Comparison of ENCODE assay signal across 11 cellular contexts in genomic region chrX:154384284-154384892, GRCh38. TPM values are rescaled to one million over a fixed set of nuclear protein-coding genes. Genes with fewer than 3 reads are reported as not detected.
DNase-seq lines count a peak whose midpoint lies in the region; ATAC-seq and TF ChIP-seq lines count a peak whose summit lies in the region.
"Had no signal": no experiment of that assay in that cellular context is flagged by ENCODE, and none has a peak within 500 bp of the region (broad histone marks: within the 10 kb centered on the region; RNA-seq: fewer than 3 reads in every experiment).

No MANE protein-coding gene starts in this region.

- WGBS in esophagus muscularis mucosa = 59% methylated on average over 8 of the region's 8 CpGs

- no peak for TF ChIP-seq EP300 in esophagus muscularis mucosa (IDR thresholded peaks at IDR 0.05)

- no peak overlapping the region for H3K4me3 ChIP-seq in DND-41 (ENCODE audit: low read depth in 1 of 2, low read length in 2 of 2)
- no peak overlapping the region for H3K4me3 ChIP-seq in esophagus muscularis mucosa

- no peak for DNase-seq in DND-41
- DNase-seq in M059J (ENCODE audit: low read depth) = peak; percentile 49
- no peak for DNase-seq in esophagus muscularis mucosa (ENCODE audit: extremely low spot score)
- peak; percentile 78 for DNase-seq in posterior vena cava (ENCODE audit: low spot score)
- no peak for DNase-seq in ureter (ENCODE audit: low spot score)
- DNase-seq in OCI-M1 (lab: John Stamatoyannopoulos, UW) = no peak
- no peak for DNase-seq in NCI-H128 (lab: John Stamatoyannopoulos, UW; ENCODE audit: unreplicated experiment)
- DNase-seq: activated T-cell treated with anti-CD3 and anti-CD28 coated beads, Interleukin-2, amount 50 U/mL, for 72 hours; NCI-H524 treated with DMSO at 0.1 percent for 48 hours; T-helper 9 cell had no signal

- H2AFZ ChIP-seq in DND-41 (ENCODE audit: low read depth, low read length) = no peak overlapping the region

- intact Hi-C loops in esophagus muscularis mucosa (cut with DNase I) (no loop called here), posterior vena cava (cut with DNase I) (no loop called here)

- TF ChIP-seq CTCF in DND-41 (IDR thresholded peaks at IDR 0.05; ENCODE audit: borderline replicate concordance, extremely low read depth, low read length, poor library complexity, severe bottlenecking) = peak; percentile 10
- peak; percentile 36 to 53 (median 48) for TF ChIP-seq CTCF in esophagus muscularis mucosa (IDR thresholded peaks at IDR 0.05)

- ATAC-seq in DND-41 (ENCODE audit: insufficient read depth, low read depth) (no peak), GM18873 (IDR thresholded peaks at IDR 0.05; ENCODE audit: low FRiP score, unreplicated experiment) (no peak)
- ATAC-seq: activated T-cell treated with anti-CD3 and anti-CD28 coated beads, Interleukin-2, amount 50 U/mL, for 72 hours had no signal

- no peaks in the 10 kb centered on the region for H3K27me3 ChIP-seq in DND-41 (ENCODE audit: insufficient read depth, low read length, poor library complexity)
- no peaks in the 10 kb centered on the region for H3K27me3 ChIP-seq in esophagus muscularis mucosa

- no peak for TF ChIP-seq POLR2A in esophagus muscularis mucosa (IDR thresholded peaks at IDR 0.05; ENCODE audit: low read depth)

- no peaks in the 10 kb centered on the region for H3K9me3 ChIP-seq in DND-41 (ENCODE audit: insufficient read depth, low read length, severe bottlenecking)
- no peaks in the 10 kb centered on the region for H3K9me3 ChIP-seq in esophagus muscularis mucosa

- H3K27ac ChIP-seq in DND-41 (ENCODE audit: low read length) = no peak overlapping the region
- peak overlapping the region; percentile 38 to 92 (median 48) for H3K27ac ChIP-seq in esophagus muscularis mucosa (replicated peaks in 1 of 4)

- peaks cover 13% of the 10 kb centered on the region for H4K20me1 ChIP-seq in DND-41 (ENCODE audit: insufficient read depth, low read length)

- H3K79me2 ChIP-seq in DND-41 (ENCODE audit: insufficient read depth, low read length) = peaks cover 16% of the 10 kb centered on the region

- H3K9ac ChIP-seq in DND-41 (ENCODE audit: low read depth, low read length) = no peak overlapping the region

- H3K4me2 ChIP-seq in DND-41 (ENCODE audit: insufficient read depth, low read length) = no peak overlapping the region

- H3K4me1 ChIP-seq in DND-41 (ENCODE audit: insufficient read depth, low read length) (peaks cover 11% of the 10 kb centered on the region), esophagus muscularis mucosa (peaks cover 6 to 44% (median 38%) of the 10 kb centered on the region in 4 donors)

- H3K36me3 ChIP-seq in DND-41 (ENCODE audit: insufficient read depth, low read length) (peaks cover 18% of the 10 kb centered on the region; the same call in 1 of the 2 replicates), esophagus muscularis mucosa (peaks cover 0 to 19% (median 3%) of the 10 kb centered on the region in 4 donors)

RNA-seq across cellular contexts. Expression of gene EMD, which starts 5.3 kb away (rescaled TPM):
- 101 and 105 TPM in 2 replicates for total RNA-seq in M059J (2014; rRNA removed; shearing (Covaris generic))
- total RNA-seq in esophagus muscularis mucosa (10 to 100 TPM; 37.0 to 64.7 (median 57.7) TPM), posterior vena cava (10 to 100 TPM; 61.8 to 67.2 TPM), ureter (80.4 TPM)

RNA-seq across cellular contexts. Expression of gene FLNA, which starts 10.0 kb away (rescaled TPM):
- 1,078 and 2,383 TPM in 2 replicates for total RNA-seq in M059J (2014; rRNA removed; shearing (Covaris generic))
- over 10,000 TPM in 3 of 4 donors, 1,000 to 10,000 TPM in 1; 8,941 to 16,544 (median 12,362) TPM for total RNA-seq in esophagus muscularis mucosa
- total RNA-seq in posterior vena cava = 1,000 to 10,000 TPM; 5,571 to 6,731 TPM
- total RNA-seq in ureter = 2,361 TPM

RNA-seq across cellular contexts. Expression of gene RPL10, which starts 13.8 kb away (rescaled TPM):
- 3,989 and 5,487 TPM in 2 replicates for total RNA-seq in M059J (2014; rRNA removed; shearing (Covaris generic))
- total RNA-seq in esophagus muscularis mucosa (1,000 to 10,000 TPM; 2,150 to 7,554 (median 4,519) TPM), posterior vena cava (1,000 to 10,000 TPM; 2,294 to 2,387 TPM), ureter (3,238 TPM)

RNA-seq across cellular contexts. Expression of gene DNASE1L1, which starts 24.7 kb away (rescaled TPM):
- 49.1 and 65.3 TPM in 2 replicates for total RNA-seq in M059J (2014; rRNA removed; shearing (Covaris generic))
- total RNA-seq in esophagus muscularis mucosa (10 to 100 TPM; 19.9 to 24.3 (median 22.6) TPM), posterior vena cava (10 to 100 TPM; 15.9 to 20.0 TPM), ureter (27.0 TPM)

RNA-seq across cellular contexts. Expression of gene TAFAZZIN, which starts 27.0 kb away (rescaled TPM):
- 24.9 and 32.1 TPM in 2 replicates for total RNA-seq in M059J (2014; rRNA removed; shearing (Covaris generic))
- 10 to 100 TPM; 18.6 to 43.6 (median 32.5) TPM for total RNA-seq in esophagus muscularis mucosa
- total RNA-seq in posterior vena cava = 10 to 100 TPM; 25.3 to 28.1 TPM
- 49.5 TPM for total RNA-seq in ureter

Comparison
In these comparisons a context has a peak if more than half of its experiments do, and no peak if none do; other contexts are left out.
1. DNase-seq: peak in M059J (single experiment) and posterior vena cava (single experiment); none in DND-41 (single experiment), esophagus muscularis mucosa (single experiment), ureter (single experiment), OCI-M1 (single experiment) and NCI-H128 (single experiment).